In genomic region chr2:127526142-127526939, GRCh38 we compare ENCODE assay signal across 8 cellular contexts. TPM values are rescaled to one million over a fixed set of nuclear protein-coding genes. Genes with fewer than 3 reads are reported as not detected.
DNase-seq lines count a peak whose midpoint lies in the region; ATAC-seq, FAIRE-seq and TF ChIP-seq lines count a peak whose summit lies in the region.

Gene IWS1 (minus strand): TSS chr2:127526489. CDS start chr2:127526208, 281 bp downstream.

- DNase-seq in GM12891 (ENCODE audit: insufficient read length, low spot score): peak; percentile 86
- DNase-seq in NCI-H1436 treated with DMSO at 0.1 percent for 48 hours (lab: John Stamatoyannopoulos, UW): peak; percentile 85
- peak; percentile 79 to 93 (median 89) for DNase-seq in T-cell
- peak; percentile 97 for DNase-seq in cardiac septum (ENCODE audit: low spot score)
- DNase-seq in trophoblast cell: peak; percentile 98 to 99
- peak; percentile 96 for DNase-seq in transverse colon

- peak within 1 kb of the TSS; percentile 91 to 98 for H3K27ac Mint-ChIP-seq in T-cell

- in situ Hi-C loops in transverse colon (cut with MboI; ENCODE audit: low pct_ligation_motif_present in 1 of 4, low pct_unique_long_range_greater_than_20kb in 1 of 4, low sequenced_read_pairs in 3 of 4): no loop called here

- peak within 1 kb of the TSS; percentile 89 for H3K18ac ChIP-seq in trophoblast cell (ENCODE audit: low read length)

- H3K4me3 ChIP-seq in trophoblast cell (ENCODE audit: low read depth, low read length): peak within 1 kb of the TSS; percentile 85
- H3K4me3 ChIP-seq in transverse colon: peak within 1 kb of the TSS; percentile 76 to 91 (median 86)

- H3K36me3 Mint-ChIP-seq in T-cell: peaks cover 12% of the 10 kb centered on the region

- H3K9me3 Mint-ChIP-seq in T-cell: peaks cover 0 to 6% (median 4%) of the 10 kb centered on the region in 3 donors

- intact Hi-C loops in cardiac septum (cut with DNase I): loop anchor here (1.0 to 5.0 kb wide), 3 partner anchors 11 to 331 kb away; partner anchors contain the start of gene POLR2D
- intact Hi-C loops in transverse colon (cut with DNase I; ENCODE audit: low total_unique reads): no loop called here

- no peak within 1 kb of the TSS for H3K23ac ChIP-seq in trophoblast cell (ENCODE audit: low read length)

- no peaks in the 10 kb centered on the region for H3K27me3 ChIP-seq in trophoblast cell (ENCODE audit: insufficient read depth, low read length)
- H3K27me3 ChIP-seq in transverse colon: no peaks in the 10 kb centered on the region

- H2BK120ac ChIP-seq in trophoblast cell (ENCODE audit: insufficient read depth, low read length, poor library complexity): peak within 1 kb of the TSS; percentile 85

- peak within 1 kb of the TSS; percentile 89 for H2AFZ ChIP-seq in trophoblast cell (ENCODE audit: insufficient read depth, low read length, poor library complexity)

- peak; percentile 96 for FAIRE-seq in GM12891 (lab: Jason Lieb, UNC)

- H3K4me1 ChIP-seq in trophoblast cell (ENCODE audit: control insufficient read depth in 1 of 2, insufficient read depth in 2 of 2, low read length in 2 of 2) (peaks cover 2 to 6% of the 10 kb centered on the region in 2 experiments), transverse colon (peaks cover 0 to 25% (median 19%) of the 10 kb centered on the region in 4 donors)

- no peaks in the 10 kb centered on the region for H3K27me3 Mint-ChIP-seq in T-cell

- peaks cover 16% of the 10 kb centered on the region for H3K79me2 ChIP-seq in trophoblast cell (ENCODE audit: control insufficient read depth, insufficient read depth, low read length, poor library complexity)

- TF ChIP-seq POLR2A in GM12891 (IDR thresholded peaks at IDR 0.05; ENCODE audit: low read depth, low read length): peak; percentile 82; the same call in 1 of the 2 replicates
- peak; percentile 68 for TF ChIP-seq POLR2A in transverse colon (IDR thresholded peaks at IDR 0.05)

- no peak for TF ChIP-seq EP300 in transverse colon (IDR thresholded peaks at IDR 0.05; ENCODE audit: low read depth)

- H3K14ac ChIP-seq in trophoblast cell (ENCODE audit: low read length): peak within 1 kb of the TSS; percentile 95

- peak within 1 kb of the TSS; percentile 30 for H2BK12ac ChIP-seq in trophoblast cell (ENCODE audit: low read length)

- H3K27ac ChIP-seq in adipose tissue (ENCODE audit: low read depth, low read length) (peak within 1 kb of the TSS; percentile 83), trophoblast cell (ENCODE audit: low read depth, low read length) (peak within 1 kb of the TSS; percentile 92), transverse colon (peak within 1 kb of the TSS; percentile 91 to 95 (median 92))

- H2AK5ac ChIP-seq in trophoblast cell (ENCODE audit: low read length): peak within 1 kb of the TSS; percentile 55

- POLR2A ChIA-PET in T-cell (lab: Charles Lee): interaction anchor here (0.7 to 1.1 kb wide), 4 partner anchors 19 to 501 kb away, joined by 3 to 4 read pairs (median 3); partner anchors contain the start of genes SAP130 (in 1 of the 2) and SFT2D3 (in 1 of the 2)

- H2BK5ac ChIP-seq in trophoblast cell (ENCODE audit: low read depth, low read length, poor library complexity): peak within 1 kb of the TSS; percentile 80

- H3K4ac ChIP-seq in trophoblast cell (ENCODE audit: low read depth, low read length): peak within 1 kb of the TSS; percentile 94

- ATAC-seq in HG02840 (IDR thresholded peaks at IDR 0.05; ENCODE audit: low FRiP score, unreplicated experiment): peak; percentile 90
- peak; percentile 92 to 95 (median 94) for ATAC-seq in T-cell (replicated peaks in 1 of 4)

- CTCF ChIA-PET in T-cell (lab: Charles Lee): interaction anchor here in 1 of 2 donors (0.7 to 1.3 kb wide), 4 partner anchors 19 to 764 kb away, joined by 3 read pairs; no protein-coding TSS in a partner anchor

- peak within 1 kb of the TSS; percentile 87 for H3K4me2 ChIP-seq in trophoblast cell (ENCODE audit: low read length)

- WGBS in adipose tissue, 3 donors: 0% methylated on average over 66 of the region's 66 CpGs
- no CpG with 5 or more reads among the region's 66 CpGs for WGBS in trophoblast cell (ENCODE audit: extremely low coverage, insufficient coverage, insufficient read length)
- WGBS in transverse colon (ENCODE audit: low coverage in 1 of 2), 2 donors: 1 to 2% methylated on average over 9 to 64 of the region's 66 CpGs

- peak within 1 kb of the TSS; percentile 92 for H4K12ac ChIP-seq in trophoblast cell (ENCODE audit: low read depth, low read length)

- TF ChIP-seq CTCF in transverse colon (IDR thresholded peaks at IDR 0.05): peak in 4 of 5 experiments; percentile 36 to 77 (median 60)

- H3K9me3 ChIP-seq in trophoblast cell (ENCODE audit: insufficient read depth, low read depth, low read length) (no peaks in the 10 kb centered on the region), transverse colon (no peaks in the 10 kb centered on the region)

- H4K91ac ChIP-seq in trophoblast cell (ENCODE audit: low read depth, low read length): peak within 1 kb of the TSS; percentile 95

- peaks cover 16% of the 10 kb centered on the region for H3K79me1 ChIP-seq in trophoblast cell (ENCODE audit: low read length)

- H4K8ac ChIP-seq in trophoblast cell (ENCODE audit: low read depth, low read length): peak within 1 kb of the TSS; percentile 95

- H3K9ac ChIP-seq in trophoblast cell (ENCODE audit: low read length): peak within 1 kb of the TSS; percentile 96

- peaks cover 39 to 48% (median 47%) of the 10 kb centered on the region in 3 donors for H3K4me1 Mint-ChIP-seq in T-cell

- H3K4me3 Mint-ChIP-seq in T-cell: peak within 1 kb of the TSS; percentile 86 to 95 (median 94)

- H3K36me3 ChIP-seq in trophoblast cell (ENCODE audit: control insufficient read depth in 1 of 2, insufficient read depth in 2 of 2, low read length in 2 of 2) (peaks cover 4 to 7% of the 10 kb centered on the region in 2 experiments), transverse colon (no peaks in the 10 kb centered on the region)

TF ChIP-seq in GM12891, 5 proteins besides CTCF, POLR2A, EP300 and RAD21:
- TF ChIP-seq POLR2AphosphoS5 (IDR thresholded peaks at IDR 0.05; ENCODE audit: low read depth, low read length): peak; percentile 73; the same call in 1 of the 2 replicates
- peak; percentile 54 for TF ChIP-seq PAX5 (IDR thresholded peaks at IDR 0.05; ENCODE audit: insufficient read depth, low read length, severe bottlenecking)
- 0 out of 2 replicates have a peak, but pooled peaks have one; percentile 5 for TF ChIP-seq POU2F2 (IDR thresholded peaks at IDR 0.05; ENCODE audit: low read depth, low read length)
- peak; percentile 83 for TF ChIP-seq TAF1 (IDR thresholded peaks at IDR 0.05; ENCODE audit: low read depth, low read length)
- TF ChIP-seq SPI1 (IDR thresholded peaks at IDR 0.05; ENCODE audit: low read depth, low read length): no peak

RNA-seq across cellular contexts. Expression of gene IWS1, which starts in this region (rescaled TPM):
- 34.0 TPM for polyA plus RNA-seq in GM12891 (2012; ENCODE audit: low read depth, missing spikeins)
- 10 to 100 TPM; 20.8 to 47.1 (median 42.6) TPM for total RNA-seq in T-cell
- polyA plus RNA-seq in adipose tissue: 10 to 100 TPM in 2 of 3 donors, 1 to 10 TPM in 1; 9.5 to 30.4 (median 24.8) TPM
- 40.7 TPM for total RNA-seq in cardiac septum
- polyA plus RNA-seq in trophoblast cell (2013): 66.1 and 67.8 TPM in 2 replicates
- total RNA-seq in transverse colon: 100 to 1,000 TPM in 1 of 4 donors, 10 to 100 TPM in 3; 27.3 to 139 (median 45.4) TPM

Comparison
In these comparisons a context has a peak if more than half of its experiments do, and no peak if none do; other contexts are left out.
1. Peak in every context shown above with its lines: DNase-seq, ATAC-seq, H3K4me3 ChIP-seq and H3K27ac ChIP-seq.